8 cellular contexts compared by ENCODE assay signal in the genomic region with DNA sequence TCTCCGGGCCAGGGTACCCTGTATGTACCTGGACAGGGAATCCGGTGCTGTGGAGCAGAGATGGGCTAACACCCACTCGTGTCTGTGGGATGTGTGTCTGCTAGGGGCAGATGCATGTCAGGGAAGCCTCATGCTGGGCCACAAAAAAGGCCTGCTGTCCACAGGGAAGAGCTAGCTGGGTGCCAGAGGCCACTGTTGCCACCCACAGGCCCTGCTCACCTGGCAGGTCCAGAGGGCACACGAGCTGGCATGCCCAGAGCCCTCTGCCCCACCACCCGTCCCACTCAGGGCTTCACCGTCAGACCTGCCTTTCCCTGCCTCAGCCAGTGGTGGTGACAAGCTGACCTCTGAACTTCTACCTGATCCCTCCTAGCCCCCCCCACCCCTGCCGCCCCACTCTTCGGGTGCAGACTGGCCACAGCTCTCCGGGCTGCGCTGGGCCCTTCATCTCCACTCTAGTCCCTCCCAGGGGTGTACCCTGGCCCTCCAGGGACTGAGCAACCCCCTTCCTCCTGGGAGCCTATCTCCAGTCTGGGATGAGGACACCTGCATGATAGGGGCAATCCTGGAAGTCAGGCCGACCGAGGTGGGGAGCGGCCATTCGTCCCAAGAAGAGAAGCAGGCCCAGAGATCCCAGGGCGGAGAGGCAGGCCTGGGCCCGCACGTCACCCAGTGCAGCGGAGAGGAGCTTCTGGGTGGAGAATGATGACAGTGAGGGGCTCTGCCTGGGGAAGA. TPM values are rescaled to one million over a fixed set of nuclear protein-coding genes. Genes with fewer than 3 reads are reported as not detected.
DNase-seq lines count a peak whose midpoint lies in the region; ATAC-seq, FAIRE-seq and TF ChIP-seq lines count a peak whose summit lies in the region.

No MANE protein-coding gene starts in this region.

- no peak for TF ChIP-seq CTCF in CD14-positive monocyte (IDR thresholded peaks at IDR 0.05)
- TF ChIP-seq CTCF in MM.1S (IDR thresholded peaks at IDR 0.05; ENCODE audit: low read length): no peak
- no peak for TF ChIP-seq CTCF in neural cell (IDR thresholded peaks at IDR 0.05; ENCODE audit: poor library complexity, severe bottlenecking)

- H3K4me1 ChIP-seq in MM.1S (ENCODE audit: low read length): no peaks in the 10 kb centered on the region
- H3K4me1 ChIP-seq in effector memory CD4-positive, alpha-beta T cell (ENCODE audit: control insufficient read depth, insufficient read depth, low read length, poor library complexity, severe bottlenecking): peaks cover 29% of the 10 kb centered on the region

- peaks cover 0 to 2% (median 0%) of the 10 kb centered on the region in 7 donors for H3K9me3 Mint-ChIP-seq in CD14-positive monocyte

- peak overlapping the region; percentile 85 for H3K9ac ChIP-seq in MM.1S (ENCODE audit: low read length)
- H3K9ac ChIP-seq in neural cell (ENCODE audit: low read length): peak overlapping the region; percentile 99

- no peak for FAIRE-seq in H54 (lab: Jason Lieb, UNC)

- H3K36me3 ChIP-seq in MM.1S (replicated peaks; ENCODE audit: insufficient read depth, low read length) (no peaks in the 10 kb centered on the region), neural cell (ENCODE audit: insufficient read depth, low read length) (no peaks in the 10 kb centered on the region)
- H3K36me3 ChIP-seq in effector memory CD4-positive, alpha-beta T cell (ENCODE audit: control insufficient read depth, insufficient read depth, low read length): peaks cover 30% of the 10 kb centered on the region

- H3K27ac Mint-ChIP-seq in CD14-positive monocyte: peak overlapping the region; percentile 81 to 91 (median 87)

- H3F3A ChIP-seq in MM.1S (ENCODE audit: insufficient read depth, low read length) (peaks cover 21% of the 10 kb centered on the region), neural cell (ENCODE audit: insufficient read depth, low read length, poor library complexity, severe bottlenecking) (no peaks in the 10 kb centered on the region)

- no peak for TF ChIP-seq EP300 in neural cell (conservative IDR thresholded peaks at IDR 0.05; ENCODE audit: poor library complexity, severe bottlenecking)

- H3K4me2 ChIP-seq in MM.1S (ENCODE audit: low read depth, low read length) (peak overlapping the region; percentile 100), neural cell (ENCODE audit: low read length) (peak overlapping the region; percentile 63)

- TF ChIP-seq RAD21 in neural cell (conservative IDR thresholded peaks at IDR 0.05): no peak

- H3K27me3 ChIP-seq in MM.1S (replicated peaks; ENCODE audit: insufficient read depth, low read length) (no peaks in the 10 kb centered on the region), neural cell (ENCODE audit: insufficient read depth, low read depth, low read length) (no peaks in the 10 kb centered on the region)
- no peaks in the 10 kb centered on the region for H3K27me3 ChIP-seq in effector memory CD4-positive, alpha-beta T cell (replicated peaks; ENCODE audit: control insufficient read depth, insufficient read depth, low read length, poor library complexity, severe bottlenecking)

- no peak for TF ChIP-seq POLR2A in H54 (IDR thresholded peaks at IDR 0.05; ENCODE audit: low read depth, low read length)

- H3K9me3 ChIP-seq in MM.1S (replicated peaks; ENCODE audit: insufficient read depth, low read length) (no peaks in the 10 kb centered on the region), neural cell (ENCODE audit: low read length) (no peaks in the 10 kb centered on the region)
- H3K9me3 ChIP-seq in effector memory CD4-positive, alpha-beta T cell (ENCODE audit: control insufficient read depth, low read length): no peaks in the 10 kb centered on the region

- DNase-seq in CD14-positive monocyte (ENCODE audit: low spot score) (no peak), MM.1S (no peak), HPDE6-E6E7 (ENCODE audit: extremely low spot score) (no peak), H54 (ENCODE audit: insufficient read length, low spot score) (no peak)
- no peak for DNase-seq in effector memory CD4-positive, alpha-beta T cell
- no peak for DNase-seq in stimulated activated CD4-positive, alpha-beta T cell treated with anti-CD3 and anti-CD28 coated beads, Interleukin-4, amount 100 ng/mL, for 4 hours

- no peaks in the 10 kb centered on the region for H4K20me1 ChIP-seq in MM.1S (ENCODE audit: insufficient read depth, low read length)
- no peaks in the 10 kb centered on the region for H4K20me1 ChIP-seq in neural cell (ENCODE audit: insufficient read depth)

- H3K4me3 ChIP-seq in MM.1S (ENCODE audit: low read length): peak overlapping the region; percentile 84
- H3K4me3 ChIP-seq in effector memory CD4-positive, alpha-beta T cell (ENCODE audit: insufficient read depth, low read depth, low read length, poor library complexity, severe bottlenecking): peak overlapping the region; percentile 91
- peak overlapping the region; percentile 100 for H3K4me3 ChIP-seq in neural cell (ENCODE audit: low read length)

- ATAC-seq in HG02763 (IDR thresholded peaks at IDR 0.05; ENCODE audit: unreplicated experiment): no peak

- H3K4me3 Mint-ChIP-seq in CD14-positive monocyte: peak overlapping the region; percentile 80 to 94

- no peaks in the 10 kb centered on the region for H3K9me2 ChIP-seq in MM.1S (replicated peaks; ENCODE audit: insufficient read depth, low read length)
- H3K9me2 ChIP-seq in neural cell (ENCODE audit: insufficient read depth, low read length): no peaks in the 10 kb centered on the region

- no peaks in the 10 kb centered on the region for H3K27me3 Mint-ChIP-seq in CD14-positive monocyte (ENCODE audit: low read depth in 3 of 3)

- H3K79me2 ChIP-seq in MM.1S (ENCODE audit: low read length): peaks cover 41% of the 10 kb centered on the region
- peaks cover 13% of the 10 kb centered on the region for H3K79me2 ChIP-seq in neural cell (replicated peaks; ENCODE audit: insufficient read depth, low read length)

- H3K4me1 Mint-ChIP-seq in CD14-positive monocyte: peaks cover 18% of the 10 kb centered on the region

- H3K27ac ChIP-seq in MM.1S (ENCODE audit: low read length) (peak overlapping the region; percentile 67), neural cell (ENCODE audit: low read length) (peak overlapping the region; percentile 99)
- peak overlapping the region; percentile 98 for H3K27ac ChIP-seq in effector memory CD4-positive, alpha-beta T cell (ENCODE audit: insufficient read depth, low read length, poor library complexity, severe bottlenecking)

- intact Hi-C loops in CD14-positive monocyte (cut with micrococcal nuclease): loop anchor here (1.0 to 5.0 kb wide), 4 partner anchors 13 to 49 kb away; a partner anchor contains a TSS

- H2AFZ ChIP-seq in MM.1S (ENCODE audit: low read length): peak overlapping the region; percentile 69
- no peak overlapping the region for H2AFZ ChIP-seq in neural cell (ENCODE audit: low read depth, low read length)

- H3K36me3 Mint-ChIP-seq in CD14-positive monocyte: peaks cover 13 to 27% of the 10 kb centered on the region in 2 donors

TF ChIP-seq in neural cell, 6 proteins besides CTCF, POLR2A, EP300 and RAD21:
- TF ChIP-seq EZH2 (IDR thresholded peaks at IDR 0.05; ENCODE audit: borderline replicate concordance, insufficient read depth, low read length, poor library complexity, severe bottlenecking): no peak
- no peak for TF ChIP-seq MXI1 (conservative IDR thresholded peaks at IDR 0.05; ENCODE audit: poor library complexity, severe bottlenecking)

RNA-seq across cellular contexts. Expression of a gene that starts 1.3 kb away (rescaled TPM):
- polyA plus RNA-seq in CD14-positive monocyte (1 to 10 TPM; 4.4 to 5.6 TPM), neural cell (40.9 and 66.4 TPM in 2 replicates)
- 32.5 and 34.8 TPM in 2 replicates for polyA minus RNA-seq in neural cell

RNA-seq across cellular contexts. Expression of a gene that starts 6.8 kb away (rescaled TPM):
- polyA plus RNA-seq in CD14-positive monocyte (not detected), neural cell (11.8 and 16.2 TPM in 2 replicates)
- 11.8 and 11.9 TPM in 2 replicates for polyA minus RNA-seq in neural cell

RNA-seq across cellular contexts. Expression of a gene that starts 8.3 kb away (rescaled TPM):
- polyA plus RNA-seq in CD14-positive monocyte (1 to 10 TPM; 1.6 to 2.6 TPM), neural cell (13.3 and 34.9 TPM in 2 replicates)
- polyA minus RNA-seq in neural cell: 7.8 and 8.0 TPM in 2 replicates

RNA-seq across cellular contexts. Expression of a gene that starts 13.0 kb away (rescaled TPM):
- polyA plus RNA-seq in CD14-positive monocyte (100 to 1,000 TPM; 879 to 990 TPM), neural cell (147 and 167 TPM in 2 replicates)
- 70.4 and 76.5 TPM in 2 replicates for polyA minus RNA-seq in neural cell

RNA-seq across cellular contexts. Expression of a gene that starts 19.4 kb away (rescaled TPM):
- 1 to 10 TPM; 4.5 to 4.6 TPM for polyA plus RNA-seq in CD14-positive monocyte
- polyA plus RNA-seq in neural cell: 131 and 146 TPM in 2 replicates
- polyA minus RNA-seq in neural cell: 37.6 and 41.1 TPM in 2 replicates

Comparison
In these comparisons a context has a peak if more than half of its experiments do, and no peak if none do; other contexts are left out.
1. RNA of a gene that starts 6.8 kb away (polyA plus RNA-seq): 11.8 to 16.2 TPM in neural cell; not detected in CD14-positive monocyte; every median in the first group is over 10 times any median in the second.
2. Peak in every context shown above with its lines, with median percentiles within 50 percentile points of each other: H3K27ac ChIP-seq and H3K4me3 ChIP-seq.